In the genomic region with DNA sequence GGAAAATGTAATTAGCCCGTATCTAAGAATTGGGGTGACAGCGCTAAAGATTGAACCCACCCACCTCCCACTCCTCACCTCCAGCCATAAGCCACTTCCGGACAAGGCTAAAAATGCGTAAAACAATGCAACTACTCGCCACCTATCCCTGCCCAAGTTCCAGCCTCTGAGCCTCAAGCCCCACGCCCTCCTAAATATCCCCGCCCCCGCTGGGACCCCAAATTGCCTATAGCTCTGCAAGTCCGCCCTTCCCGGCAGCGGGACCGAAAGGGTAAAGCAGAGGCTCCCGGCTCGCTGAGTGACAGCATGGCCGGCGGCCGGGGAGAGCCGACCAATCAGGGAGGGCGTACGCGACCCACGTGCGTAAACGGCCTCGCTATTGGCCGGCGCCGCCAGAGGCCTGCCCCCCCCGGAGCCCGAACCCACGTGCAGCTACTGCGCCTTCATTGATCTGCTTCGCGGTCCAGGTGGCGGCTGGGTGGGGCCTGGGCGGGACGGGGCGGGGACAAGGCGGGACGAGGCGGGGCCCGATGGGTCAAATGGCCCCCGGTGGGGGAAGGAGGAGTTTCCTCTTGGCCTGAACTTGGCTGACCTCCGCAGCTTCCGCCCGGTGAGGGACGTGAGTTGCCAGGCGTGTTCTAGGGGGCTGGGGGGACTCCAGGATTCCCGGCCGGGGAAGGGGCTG, we compare ENCODE assay signal across 8 cellular contexts. TPM values are rescaled to one million over a fixed set of nuclear protein-coding genes. Genes with fewer than 3 reads are reported as not detected.
A peak's percentile ranks its signal among the peaks of the same experiment; 100 is the strongest.
DNase-seq lines count a peak whose midpoint lies in the region; ATAC-seq and TF ChIP-seq lines count a peak whose summit lies in the region.

A gene (plus strand): TSS at position 564 of the 685 bp plus-strand sequence. CDS start 670 bp downstream, outside the sequence.

- ATAC-seq in CD4-positive, alpha-beta T cell (ENCODE audit: poor library complexity) = peak; percentile 99
- ATAC-seq in GM19452 (IDR thresholded peaks at IDR 0.05; ENCODE audit: unreplicated experiment) (peak; percentile 93), HG03571 (IDR thresholded peaks at IDR 0.05; ENCODE audit: unreplicated experiment) (peak; percentile 86), lower lobe of right lung (peak; percentile 96 to 97)

- intact Hi-C loops in CD4-positive, alpha-beta T cell (cut with DNase I, micrococcal nuclease) = loop anchor here (1.0 to 10.0 kb wide), 3 partner anchors 58 to 84 kb away; no protein-coding TSS in a partner anchor
- intact Hi-C loops in lower lobe of right lung (cut with DNase I) = no loop called here

- peaks cover 14% of the 10 kb centered on the region for H3K27me3 Mint-ChIP-seq in CD4-positive, alpha-beta T cell

- H3K9me3 ChIP-seq in CD4-positive, alpha-beta T cell (ENCODE audit: control insufficient read depth, low read length) = no peaks in the 10 kb centered on the region
- H3K9me3 ChIP-seq in lower lobe of right lung = no peaks in the 10 kb centered on the region

- no peaks in the 10 kb centered on the region for H3K9me3 Mint-ChIP-seq in CD4-positive, alpha-beta T cell

- CTCF ChIA-PET in CD4-positive, alpha-beta T cell (lab: Charles Lee) = interaction anchor here (1.5 kb wide), 1 partner anchor 127 kb away, joined by 4 read pairs; no protein-coding TSS in a partner anchor

- DNase-seq in CD4-positive, alpha-beta T cell = peak; percentile 88 to 93 (median 91)
- DNase-seq in NCI-H774 (lab: John Stamatoyannopoulos, UW) = peak; percentile 95
- DNase-seq in activated CD4-positive, alpha-beta T cell treated with anti-CD3 and anti-CD28 coated beads, Interleukin-2, amount 50 U/mL, for 48 hours = peak; percentile 92 to 94
- peak; percentile 98 for DNase-seq in ecto neural progenitor cell (ENCODE audit: low spot score)
- peak; percentile 97 for DNase-seq in lower lobe of right lung
- DNase-seq in stimulated activated CD4-positive, alpha-beta T cell treated with anti-CD3 and anti-CD28 coated beads, Interleukin-4, amount 100 ng/mL, for 48 hours (ENCODE audit: low read depth in 2 of 2) = peak; percentile 91 to 92

- H3K27ac ChIP-seq in CD4-positive, alpha-beta T cell (ENCODE audit: low read depth, low read length) = no peak within 1 kb of the TSS
- H3K27ac ChIP-seq in lower lobe of right lung = peak within 1 kb of the TSS; percentile 53

- peak within 1 kb of the TSS; percentile 96 for H3K4me3 Mint-ChIP-seq in CD4-positive, alpha-beta T cell

- peaks cover 3% of the 10 kb centered on the region for H3K27me3 ChIP-seq in CD4-positive, alpha-beta T cell (ENCODE audit: control insufficient read depth, insufficient read depth, low read length)
- no peaks in the 10 kb centered on the region for H3K27me3 ChIP-seq in lower lobe of right lung (ENCODE audit: low read depth)

- peak within 1 kb of the TSS; percentile 86 for H3K27ac Mint-ChIP-seq in CD4-positive, alpha-beta T cell

- POLR2A ChIA-PET in CD4-positive, alpha-beta T cell (lab: Charles Lee) = interaction anchor here (0.6 to 2.7 kb wide), 5 partner anchors 27 to 1102 kb away, joined by 3 to 25 read pairs (median 4); no protein-coding TSS in a partner anchor

- peaks cover 56% of the 10 kb centered on the region for H3K4me1 ChIP-seq in lower lobe of right lung

- peaks cover 17% of the 10 kb centered on the region for H3K4me1 Mint-ChIP-seq in CD4-positive, alpha-beta T cell (ENCODE audit: low read depth)

- H3K36me3 Mint-ChIP-seq in CD4-positive, alpha-beta T cell (ENCODE audit: low read depth) = peaks cover 7% of the 10 kb centered on the region

- no peaks in the 10 kb centered on the region for H3K36me3 ChIP-seq in lower lobe of right lung

- TF ChIP-seq CTCF in CD4-positive, alpha-beta T cell (IDR thresholded peaks at IDR 0.05) = no peak
- TF ChIP-seq CTCF in lower lobe of right lung (IDR thresholded peaks at IDR 0.05) = no peak

- H3K4me3 ChIP-seq in lower lobe of right lung = peak within 1 kb of the TSS; percentile 52

RNA-seq across cellular contexts. Expression of the gene that starts here (rescaled TPM):
- total RNA-seq in CD4-positive, alpha-beta T cell = not detected
- 4.2 TPM for total RNA-seq in lower lobe of right lung

Comparison
In these comparisons a context has a peak if more than half of its experiments do, and no peak if none do; other contexts are left out.
1. Peak in DNase-seq and ATAC-seq in CD4-positive, alpha-beta T cell; RNA of the gene not detected or under 1 TPM.